8 cellular contexts compared by ENCODE assay signal in the genomic region with DNA sequence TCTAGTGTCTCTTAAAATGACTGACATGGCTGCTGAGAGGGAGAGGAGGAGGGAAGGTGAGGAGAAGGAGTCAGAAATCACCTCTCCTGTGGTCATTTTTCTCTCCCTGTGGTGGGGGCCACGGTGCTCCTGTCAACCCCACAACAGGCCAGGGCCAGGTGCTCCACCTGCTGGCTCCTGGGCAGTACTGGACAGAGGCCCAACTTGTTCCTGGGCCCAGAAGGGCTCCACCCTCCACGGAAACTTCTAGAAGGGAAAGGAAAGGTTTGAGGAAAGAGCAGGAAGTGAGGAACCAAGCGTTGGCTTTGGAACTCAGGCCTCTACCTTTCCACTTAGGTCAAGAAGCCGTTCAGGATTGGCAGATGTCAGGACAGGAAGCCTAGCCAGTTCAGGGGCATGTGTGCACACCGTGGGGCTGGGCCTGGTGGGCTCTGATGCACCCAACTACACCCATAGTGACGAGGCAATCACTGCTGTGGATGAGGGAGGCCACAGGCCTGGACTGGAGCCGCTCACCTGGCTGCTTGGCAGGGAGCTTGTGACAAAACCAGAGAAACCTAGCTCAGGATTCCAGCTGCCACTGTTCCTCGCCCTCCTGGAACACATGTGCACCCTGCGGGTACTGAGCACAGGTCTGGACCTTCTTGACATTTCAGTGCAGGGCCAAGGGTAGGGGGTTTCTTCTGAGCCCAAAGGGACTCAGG. TPM values are rescaled to one million over a fixed set of nuclear protein-coding genes. Genes with fewer than 3 reads are reported as not detected.
DNase-seq lines count a peak whose midpoint lies in the region; ATAC-seq, FAIRE-seq and TF ChIP-seq lines count a peak whose summit lies in the region.

No MANE protein-coding gene starts in this region.

- POLR2A ChIA-PET in activated CD8-positive, alpha-beta T cell treated with anti-CD3 and anti-CD28 coated beads, Interleukin-2, amount 10 ng/mL, durations not matched to agents 7 days and 5 days (lab: Charles Lee) = no interaction called here

- intact Hi-C loops in left colon (cut with DNase I, micrococcal nuclease) = no loop called here
- intact Hi-C loops in lower leg skin (cut with DNase I; ENCODE audit: low total_unique reads) = no loop called here

- TF ChIP-seq POLR2A in lower leg skin (IDR thresholded peaks at IDR 0.05) = no peak

- peak; percentile 51 for DNase-seq in D721Med (ENCODE audit: insufficient read length, low spot score)
- peak; percentile 64 for DNase-seq in HK-2 (ENCODE audit: unreplicated experiment)
- peak; percentile 43 for DNase-seq in activated CD8-positive, alpha-beta T cell treated with anti-CD3 and anti-CD28 coated beads, Interleukin-2, amount 10 ng/mL, durations not matched to agents 7 days and 5 days
- DNase-seq in left colon = peak in 1 of 2 donors; percentile 37
- DNase-seq in lower leg skin (ENCODE audit: low spot score in 2 of 2) = no peak
- no peak for DNase-seq in NCI-H2171 (lab: John Stamatoyannopoulos, UW)
- no peak for DNase-seq in SIG-M5 treated with dmso at 0.1 percent for 504 hours (lab: John Stamatoyannopoulos, UW; ENCODE audit: unreplicated experiment)
- no peak for DNase-seq in GOT3 (lab: John Stamatoyannopoulos, UW)

- CTCF ChIA-PET in activated CD8-positive, alpha-beta T cell treated with anti-CD3 and anti-CD28 coated beads, Interleukin-2, amount 10 ng/mL, durations not matched to agents 7 days and 5 days (lab: Charles Lee) = no interaction called here

- FAIRE-seq in D721Med (lab: Jason Lieb, UNC) = no peak

- TF ChIP-seq CTCF in D721Med (IDR thresholded peaks at IDR 0.05; ENCODE audit: insufficient read depth, missing control alignments) = peak; percentile 61
- no peak for TF ChIP-seq CTCF in lower leg skin (IDR thresholded peaks at IDR 0.05)

- no peaks in the 10 kb centered on the region for H3K4me1 Mint-ChIP-seq in activated CD8-positive, alpha-beta T cell treated with anti-CD3 and anti-CD28 coated beads, Interleukin-2, amount 10 ng/mL, durations not matched to agents 7 days and 5 days (ENCODE audit: low read depth)

- no peaks in the 10 kb centered on the region for H3K9me3 Mint-ChIP-seq in activated CD8-positive, alpha-beta T cell treated with anti-CD3 and anti-CD28 coated beads, Interleukin-2, amount 10 ng/mL, durations not matched to agents 7 days and 5 days (ENCODE audit: insufficient read depth)

- H3K4me3 Mint-ChIP-seq in activated CD8-positive, alpha-beta T cell treated with anti-CD3 and anti-CD28 coated beads, Interleukin-2, amount 10 ng/mL, durations not matched to agents 7 days and 5 days = no peak overlapping the region

- H3K27ac Mint-ChIP-seq in activated CD8-positive, alpha-beta T cell treated with anti-CD3 and anti-CD28 coated beads, Interleukin-2, amount 10 ng/mL, durations not matched to agents 7 days and 5 days = no peak overlapping the region

- WGBS in lower leg skin, 2 donors = 45 to 60% methylated on average over 9 of the region's 9 CpGs

- ATAC-seq in activated CD8-positive, alpha-beta T cell treated with anti-CD3 and anti-CD28 coated beads, Interleukin-2, amount 10 ng/mL, durations not matched to agents 7 days and 5 days = peak; percentile 76
- ATAC-seq in left colon = peak; percentile 77

- no peaks in the 10 kb centered on the region for H3K36me3 Mint-ChIP-seq in activated CD8-positive, alpha-beta T cell treated with anti-CD3 and anti-CD28 coated beads, Interleukin-2, amount 10 ng/mL, durations not matched to agents 7 days and 5 days (ENCODE audit: low read depth)

- H3K4me3 ChIP-seq in lower leg skin (ENCODE audit: low read depth, poor library complexity, severe bottlenecking) = no peak overlapping the region

- peaks cover 6% of the 10 kb centered on the region for H3K27me3 Mint-ChIP-seq in activated CD8-positive, alpha-beta T cell treated with anti-CD3 and anti-CD28 coated beads, Interleukin-2, amount 10 ng/mL, durations not matched to agents 7 days and 5 days (ENCODE audit: low read depth)

RNA-seq across cellular contexts. Expression of gene WNT3, which starts 36.1 kb away (rescaled TPM):
- total RNA-seq in activated CD8-positive, alpha-beta T cell treated with anti-CD3 and anti-CD28 coated beads, Interleukin-2, amount 10 ng/mL, durations not matched to agents 7 days and 5 days = not detected
- under 1 TPM; 0.39 to 0.95 TPM for total RNA-seq in left colon
- total RNA-seq in lower leg skin = 10 to 100 TPM; 26.7 to 57.9 (median 46.6) TPM

Comparison
In these comparisons a context has a peak if more than half of its experiments do, and no peak if none do; other contexts are left out.
1. DNase-seq: peak in D721Med (single experiment), HK-2 (single experiment) and activated CD8-positive, alpha-beta T cell treated with anti-CD3 and anti-CD28 coated beads, Interleukin-2, amount 10 ng/mL, durations not matched to agents 7 days and 5 days (single experiment); none in lower leg skin (0 of 2), NCI-H2171 (single experiment), SIG-M5 treated with dmso at 0.1 percent for 504 hours (single experiment) and GOT3 (single experiment).
2. RNA of gene WNT3, which starts 36.1 kb away (total RNA-seq): 26.7 to 57.9 TPM in lower leg skin; 0.39 to 0.95 TPM in left colon and not detected in activated CD8-positive, alpha-beta T cell treated with anti-CD3 and anti-CD28 coated beads, Interleukin-2, amount 10 ng/mL, durations not matched to agents 7 days and 5 days; every median in the first group is over 10 times any median in the second.